In genomic region chr5:150486402-150487198, GRCh38 we compare ENCODE assay signal across 8 cellular contexts. TPM values are rescaled to one million over a fixed set of nuclear protein-coding genes. Genes with fewer than 3 reads are reported as not detected.
DNase-seq lines count a peak whose midpoint lies in the region; ATAC-seq and TF ChIP-seq lines count a peak whose summit lies in the region.

No MANE protein-coding gene starts in this region.

- CTCF ChIA-PET in Panc1 (lab: Charles Lee), result interaction anchor here (0.6 to 0.9 kb wide), 4 partner anchors 11 to 604 kb away, joined by 3 to 9 read pairs (median 4); no protein-coding TSS in a partner anchor
- CTCF ChIA-PET in activated naive CD4-positive, alpha-beta T cell treated with anti-CD3 and anti-CD28 coated beads, Interleukin-2, amount 10 ng/mL, durations not matched to agents 7 days and 5 days (lab: Charles Lee), result interaction anchor here (1.2 kb wide), 2 partner anchors 22 to 88 kb away, joined by 3 read pairs; no protein-coding TSS in a partner anchor

- H4K8ac ChIP-seq in neuronal stem cell (ENCODE audit: low read depth, low read length), result no peak overlapping the region

- peak overlapping the region; percentile 75 for H3K27ac Mint-ChIP-seq in activated naive CD4-positive, alpha-beta T cell treated with anti-CD3 and anti-CD28 coated beads, Interleukin-2, amount 10 ng/mL, durations not matched to agents 7 days and 5 days

- H2BK120ac ChIP-seq in neuronal stem cell (ENCODE audit: low read depth, low read length), result peak overlapping the region; percentile 63

- ATAC-seq in GM21723 (IDR thresholded peaks at IDR 0.05; ENCODE audit: unreplicated experiment) (peak; percentile 19), Panc1 (peak; percentile 60), gastroesophageal sphincter (peak; percentile 41), GM21447 (IDR thresholded peaks at IDR 0.05; ENCODE audit: unreplicated experiment) (no peak)

- H3K4me3 Mint-ChIP-seq in activated naive CD4-positive, alpha-beta T cell treated with anti-CD3 and anti-CD28 coated beads, Interleukin-2, amount 10 ng/mL, durations not matched to agents 7 days and 5 days, result peak overlapping the region; percentile 54

- no peaks in the 10 kb centered on the region for H3K36me3 ChIP-seq in Panc1 (ENCODE audit: control insufficient read depth, insufficient read depth, low read length)
- H3K36me3 ChIP-seq in gastroesophageal sphincter, result no peaks in the 10 kb centered on the region
- peaks cover 0 to 24% of the 10 kb centered on the region in 2 donors for H3K36me3 ChIP-seq in neuronal stem cell (replicated peaks in 1 of 2; ENCODE audit: control insufficient read depth in 2 of 2, insufficient read depth in 2 of 2, low read length in 2 of 2)
- no peaks in the 10 kb centered on the region for H3K36me3 ChIP-seq in urinary bladder (ENCODE audit: insufficient read depth)

- no peaks in the 10 kb centered on the region for H3K27me3 ChIP-seq in Panc1 (ENCODE audit: control insufficient read depth, insufficient read depth, low read length)
- no peaks in the 10 kb centered on the region for H3K27me3 ChIP-seq in gastroesophageal sphincter
- H3K27me3 ChIP-seq in neuronal stem cell (ENCODE audit: control insufficient read depth in 3 of 3, insufficient read depth in 3 of 3, low read depth in 1 of 3, low read length in 3 of 3), result no peaks in the 10 kb centered on the region

- H3K27me3 Mint-ChIP-seq in activated naive CD4-positive, alpha-beta T cell treated with anti-CD3 and anti-CD28 coated beads, Interleukin-2, amount 10 ng/mL, durations not matched to agents 7 days and 5 days, result peaks cover 69% of the 10 kb centered on the region

- no peak for TF ChIP-seq POLR2A in gastroesophageal sphincter (IDR thresholded peaks at IDR 0.05)

- H3K14ac ChIP-seq in neuronal stem cell (ENCODE audit: low read length), result no peak overlapping the region

- peaks cover 12% of the 10 kb centered on the region for H3K4me1 Mint-ChIP-seq in activated naive CD4-positive, alpha-beta T cell treated with anti-CD3 and anti-CD28 coated beads, Interleukin-2, amount 10 ng/mL, durations not matched to agents 7 days and 5 days

- peak overlapping the region; percentile 78 for H3K23ac ChIP-seq in neuronal stem cell (ENCODE audit: low read depth, low read length, poor library complexity)

- TF ChIP-seq EP300 in gastroesophageal sphincter (IDR thresholded peaks at IDR 0.05), result no peak

- POLR2A ChIA-PET in Panc1 (lab: Charles Lee), result interaction anchor here (0.6 kb wide), 4 partner anchors 11 to 126 kb away, joined by 3 to 8 read pairs (median 6); no protein-coding TSS in a partner anchor

- H3K9me3 ChIP-seq in Panc1 (ENCODE audit: control insufficient read depth, insufficient read depth, low read depth, low read length) (no peaks in the 10 kb centered on the region), gastroesophageal sphincter (no peaks in the 10 kb centered on the region), neuronal stem cell (replicated peaks in 1 of 2; ENCODE audit: control insufficient read depth in 2 of 2, insufficient read depth in 1 of 2, low read depth in 1 of 2, low read length in 2 of 2) (no peaks in the 10 kb centered on the region)

- H2AK5ac ChIP-seq in neuronal stem cell (ENCODE audit: low read depth, low read length), result no peak overlapping the region

- H3K79me1 ChIP-seq in neuronal stem cell (ENCODE audit: low read depth, low read length), result peaks cover 14% of the 10 kb centered on the region

- H2BK5ac ChIP-seq in neuronal stem cell (ENCODE audit: low read length), result peak overlapping the region; percentile 91

- H3K27ac ChIP-seq in Panc1 (ENCODE audit: low read length), result peak overlapping the region; percentile 95
- H3K27ac ChIP-seq in gastroesophageal sphincter, result peak overlapping the region; percentile 69 to 98 (median 95)
- peak overlapping the region; percentile 98 for H3K27ac ChIP-seq in neuronal stem cell (replicated peaks; ENCODE audit: low read length)
- peak overlapping the region; percentile 87 for H3K27ac ChIP-seq in urinary bladder (ENCODE audit: low read depth)

- peak overlapping the region; percentile 91 for H2AFZ ChIP-seq in neuronal stem cell (ENCODE audit: low read length)

- H3K36me3 Mint-ChIP-seq in activated naive CD4-positive, alpha-beta T cell treated with anti-CD3 and anti-CD28 coated beads, Interleukin-2, amount 10 ng/mL, durations not matched to agents 7 days and 5 days, result no peaks in the 10 kb centered on the region

- H2BK15ac ChIP-seq in neuronal stem cell (ENCODE audit: low read length), result peak overlapping the region; percentile 26

- peak overlapping the region; percentile 79 to 81 for H3K4me3 ChIP-seq in Panc1 (ENCODE audit: low read depth in 2 of 2, low read length in 2 of 2)
- peak overlapping the region; percentile 82 to 100 for H3K4me3 ChIP-seq in gastroesophageal sphincter
- peak overlapping the region; percentile 86 to 99 for H3K4me3 ChIP-seq in neuronal stem cell (ENCODE audit: low read length in 2 of 2)
- H3K4me3 ChIP-seq in urinary bladder (ENCODE audit: low read depth, low read length), result peak overlapping the region; percentile 89

- no TSS peak for BruUV-seq in Panc1 (replicated peaks; lab: Mats Ljungman, UMichigan)

- H3K4ac ChIP-seq in neuronal stem cell (ENCODE audit: low read length), result no peak overlapping the region

- intact Hi-C loops in Panc1 (cut with micrococcal nuclease; ENCODE audit: unreplicated experiment), result no loop called here

- H3K9ac ChIP-seq in neuronal stem cell (ENCODE audit: low read depth, low read length, poor library complexity), result peak overlapping the region; percentile 63

- H3K4me2 ChIP-seq in neuronal stem cell (ENCODE audit: insufficient read depth, low read length, poor library complexity, severe bottlenecking), result peak overlapping the region; percentile 59

- TF ChIP-seq CTCF in Panc1 (IDR thresholded peaks at IDR 0.05) (no peak), gastroesophageal sphincter (IDR thresholded peaks at IDR 0.05) (peak in 3 of 4 experiments; percentile 15 to 40 (median 39))

- 0% methylated on average over 6 to 17 of the region's 60 CpGs for WGBS in gastroesophageal sphincter (ENCODE audit: low coverage in 1 of 2), 2 donors
- no CpG with 5 or more reads among the region's 60 CpGs for WGBS in neuronal stem cell (ENCODE audit: extremely low coverage in 2 of 2, insufficient read length in 2 of 2, insufficient replicate concordance in 1 of 2), 2 donors
- WGBS in urinary bladder, result 2% methylated on average over 60 of the region's 60 CpGs

- DNase-seq in C1 segment of cervical spinal cord (lab: John Stamatoyannopoulos, UW), result peak in 9 of 14 donors; percentile 36 to 81 (median 53)
- DNase-seq in Panc1 (ENCODE audit: low read depth, low spot score), result no peak
- peak; percentile 46 for DNase-seq in activated naive CD4-positive, alpha-beta T cell treated with anti-CD3 and anti-CD28 coated beads, Interleukin-2, amount 10 ng/mL, durations not matched to agents 7 days and 5 days
- DNase-seq in neuronal stem cell (ENCODE audit: low spot score), result peak; percentile 82

- peak overlapping the region; percentile 97 for H3K18ac ChIP-seq in neuronal stem cell (ENCODE audit: low read length)

- in situ Hi-C loops in Panc1 (cut with HindIII; ENCODE audit: low pct_unique_long_range_greater_than_20kb, low sequenced_read_pairs), result no loop called here

- H2BK12ac ChIP-seq in neuronal stem cell (ENCODE audit: low read length), result no peak overlapping the region

- no peak overlapping the region for H4K91ac ChIP-seq in neuronal stem cell (ENCODE audit: low read depth, low read length, poor library complexity)

- no peaks in the 10 kb centered on the region for H3K9me3 Mint-ChIP-seq in activated naive CD4-positive, alpha-beta T cell treated with anti-CD3 and anti-CD28 coated beads, Interleukin-2, amount 10 ng/mL, durations not matched to agents 7 days and 5 days

- H3K4me1 ChIP-seq in Panc1 (ENCODE audit: control insufficient read depth, insufficient read depth, low read length) (peaks cover 55% of the 10 kb centered on the region), gastroesophageal sphincter (peaks cover 27 to 60% (median 54%) of the 10 kb centered on the region in 3 donors), neuronal stem cell (ENCODE audit: control insufficient read depth in 2 of 2, insufficient read depth in 1 of 2, low read depth in 1 of 2, low read length in 2 of 2) (peaks cover 30 to 42% of the 10 kb centered on the region in 2 donors), urinary bladder (ENCODE audit: insufficient read depth) (peaks cover 2% of the 10 kb centered on the region)

RNA-seq across cellular contexts. Expression of gene NDST1, which starts 21.3 kb away (rescaled TPM):
- 142 TPM for total RNA-seq in Panc1 (2021; ENCODE audit: unreplicated experiment)
- polyA plus RNA-seq in Panc1 (2012; ENCODE audit: insufficient read length), result 80.5 TPM
- total RNA-seq in gastroesophageal sphincter, result 100 to 1,000 TPM in 1 of 4 donors, 10 to 100 TPM in 3; 58.3 to 146 (median 72.1) TPM
- 27.1 TPM for polyA plus RNA-seq in neuronal stem cell (2013, experiment 1 of 2)
- polyA plus RNA-seq in neuronal stem cell (2013, experiment 2 of 2), result 25.9 TPM
- total RNA-seq in urinary bladder, result 27.1 TPM
- polyA plus RNA-seq in urinary bladder, result 37.5 TPM

RNA-seq across cellular contexts. Expression of gene RPS14, which starts 37.1 kb away (rescaled TPM):
- total RNA-seq in Panc1 (2021; ENCODE audit: unreplicated experiment) (1,959 TPM), gastroesophageal sphincter (1,000 to 10,000 TPM; 1,275 to 3,828 (median 2,502) TPM), urinary bladder (2,233 TPM)
- polyA plus RNA-seq in Panc1 (2012; ENCODE audit: insufficient read length), result 1,891 TPM
- 5,106 TPM for polyA plus RNA-seq in neuronal stem cell (2013, experiment 1 of 2)
- 5,095 TPM for polyA plus RNA-seq in neuronal stem cell (2013, experiment 2 of 2)
- 4,014 TPM for polyA plus RNA-seq in urinary bladder
